In the genomic region with DNA sequence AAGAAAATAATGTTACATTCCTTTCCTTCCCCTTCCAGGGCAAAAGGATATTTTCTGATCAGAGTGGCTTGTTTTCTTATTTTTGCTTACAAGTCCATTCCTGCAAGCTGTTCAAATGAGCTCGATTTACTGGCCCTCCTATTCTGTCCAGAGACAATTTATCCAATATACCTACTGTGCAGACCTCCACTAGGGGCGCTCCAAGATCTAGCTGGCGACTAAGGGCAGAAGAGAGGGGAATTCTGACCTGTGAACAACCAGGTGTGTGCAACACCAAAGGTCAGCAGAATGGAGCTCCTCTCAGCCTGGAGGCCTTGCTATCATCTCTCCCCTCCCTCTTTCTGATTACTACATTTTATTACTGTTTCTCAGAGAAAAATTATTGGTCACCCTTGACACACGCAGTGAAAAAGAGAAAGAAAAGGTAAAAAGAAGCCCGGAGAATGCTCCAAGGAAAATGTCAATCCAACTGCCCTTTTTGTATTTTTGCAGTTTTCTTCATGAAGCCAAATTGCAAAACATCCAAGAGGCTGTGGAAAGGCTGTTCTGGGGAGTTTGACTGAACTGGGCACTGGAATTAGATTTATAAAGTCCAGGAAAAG, we compare ENCODE assay signal across 8 cellular contexts. TPM values are rescaled to one million over a fixed set of nuclear protein-coding genes. Genes with fewer than 3 reads are reported as not detected.
DNase-seq lines count a peak whose midpoint lies in the region; ATAC-seq and TF ChIP-seq lines count a peak whose summit lies in the region.

No MANE protein-coding gene starts in this region.

- H3K36me3 Mint-ChIP-seq in activated CD4-positive, alpha-beta T cell treated with anti-CD3 and anti-CD28 coated beads for 36 hours (ENCODE audit: low read depth), result no peaks in the 10 kb centered on the region
- H3K36me3 Mint-ChIP-seq in endothelial cell (ENCODE audit: low read depth, unreplicated experiment), result no peaks in the 10 kb centered on the region
- no peaks in the 10 kb centered on the region for H3K36me3 Mint-ChIP-seq in neural crest cell (ENCODE audit: low read depth)
- no peaks in the 10 kb centered on the region for H3K36me3 Mint-ChIP-seq in activated T-helper 2 cell treated with anti-CD3 and anti-CD28 coated beads, Interferon-gamma antibody, Interleukin-2, Interleukin-4, amounts not matched to agents 10 μg/mL and 5 μg/mL and 100 μg/mL, durations not matched to agents 14 hours and 24 hours and 36 hours (ENCODE audit: low read depth)

- H3K27ac Mint-ChIP-seq in activated CD4-positive, alpha-beta T cell treated with anti-CD3 and anti-CD28 coated beads for 36 hours, result no peak overlapping the region
- H3K27ac Mint-ChIP-seq in endothelial cell (ENCODE audit: unreplicated experiment) (no peak overlapping the region), neural crest cell (ENCODE audit: unreplicated experiment) (no peak overlapping the region)
- no peak overlapping the region for H3K27ac Mint-ChIP-seq in activated T-helper 2 cell treated with anti-CD3 and anti-CD28 coated beads, Interferon-gamma antibody, Interleukin-2, Interleukin-4, amounts not matched to agents 10 μg/mL and 5 μg/mL and 100 μg/mL, durations not matched to agents 14 hours and 24 hours and 36 hours

- CTCF ChIA-PET in activated CD4-positive, alpha-beta T cell treated with anti-CD3 and anti-CD28 coated beads for 36 hours (lab: Charles Lee), result interaction anchor here (0.5 to 1.5 kb wide), 12 partner anchors 12 to 573 kb away, joined by 3 to 8 read pairs (median 4); no protein-coding TSS in a partner anchor
- CTCF ChIA-PET in RWPE1 (lab: Yijun Ruan, JAX), result interaction anchor here (0.6 to 1.1 kb wide), 5 partner anchors 10 to 565 kb away, joined by 3 to 6 read pairs (median 3); no protein-coding TSS in a partner anchor

- H3K4me3 ChIP-seq in Karpas-422 (ENCODE audit: low read length), result no peak overlapping the region

- no peaks in the 10 kb centered on the region for H3K27me3 ChIP-seq in Karpas-422 (ENCODE audit: low read length)

- no peaks in the 10 kb centered on the region for H3K9me2 ChIP-seq in Karpas-422 (replicated peaks; ENCODE audit: insufficient read depth, low read length)

- DNase-seq in activated CD4-positive, alpha-beta T cell treated with anti-CD3 and anti-CD28 coated beads for 36 hours, result peak; percentile 60
- no peak for DNase-seq in activated CD4-positive, alpha-beta T cell treated with anti-CD3 and anti-CD28 coated beads, Interleukin-2, amount 50 U/mL, for 4 hours
- DNase-seq in Karpas-422 (peak; percentile 84), RWPE1 (ENCODE audit: low spot score) (peak; percentile 22), endothelial cell (ENCODE audit: low spot score) (peak; percentile 74), neural crest cell (ENCODE audit: low read depth, low spot score) (peak; percentile 59)
- no peak for DNase-seq in activated T-helper 2 cell treated with anti-CD3 and anti-CD28 coated beads, Interferon-gamma antibody, Interleukin-2, Interleukin-4, amounts not matched to agents 10 μg/mL and 5 μg/mL and 100 μg/mL, durations not matched to agents 14 hours and 24 hours and 36 hours (ENCODE audit: low spot score)
- no peak for DNase-seq in central memory CD4-positive, alpha-beta T cell

- H4K20me1 ChIP-seq in Karpas-422 (ENCODE audit: insufficient read depth, low read depth, low read length), result no peaks in the 10 kb centered on the region

- intact Hi-C loops in activated CD4-positive, alpha-beta T cell treated with anti-CD3 and anti-CD28 coated beads for 36 hours (cut with DNase I, micrococcal nuclease), result loop anchor here (2.0 to 5.0 kb wide), 2 partner anchors 158 to 160 kb away; no protein-coding TSS in a partner anchor
- intact Hi-C loops in activated T-helper 2 cell treated with anti-CD3 and anti-CD28 coated beads, Interferon-gamma antibody, Interleukin-2, Interleukin-4, amounts not matched to agents 10 μg/mL and 5 μg/mL and 100 μg/mL, durations not matched to agents 14 hours and 24 hours and 36 hours (cut with micrococcal nuclease), result no loop called here

- H3K9me3 Mint-ChIP-seq in activated CD4-positive, alpha-beta T cell treated with anti-CD3 and anti-CD28 coated beads for 36 hours (ENCODE audit: low read depth), result no peaks in the 10 kb centered on the region
- no peaks in the 10 kb centered on the region for H3K9me3 Mint-ChIP-seq in endothelial cell (ENCODE audit: unreplicated experiment)
- H3K9me3 Mint-ChIP-seq in neural crest cell, result no peaks in the 10 kb centered on the region
- no peaks in the 10 kb centered on the region for H3K9me3 Mint-ChIP-seq in activated T-helper 2 cell treated with anti-CD3 and anti-CD28 coated beads, Interferon-gamma antibody, Interleukin-2, Interleukin-4, amounts not matched to agents 10 μg/mL and 5 μg/mL and 100 μg/mL, durations not matched to agents 14 hours and 24 hours and 36 hours

- H3K27ac ChIP-seq in Karpas-422 (ENCODE audit: low read length), result no peak overlapping the region
- H3K27ac ChIP-seq in RWPE1, result no peak overlapping the region

- H3K36me3 ChIP-seq in Karpas-422 (ENCODE audit: insufficient read depth, low read length), result no peaks in the 10 kb centered on the region

- no peak overlapping the region for H2AFZ ChIP-seq in Karpas-422 (ENCODE audit: low read length)

- H3K4me1 Mint-ChIP-seq in activated CD4-positive, alpha-beta T cell treated with anti-CD3 and anti-CD28 coated beads for 36 hours, result no peaks in the 10 kb centered on the region
- H3K4me1 Mint-ChIP-seq in endothelial cell (ENCODE audit: unreplicated experiment) (peaks cover 14% of the 10 kb centered on the region), neural crest cell (peaks cover 5% of the 10 kb centered on the region)
- H3K4me1 Mint-ChIP-seq in activated T-helper 2 cell treated with anti-CD3 and anti-CD28 coated beads, Interferon-gamma antibody, Interleukin-2, Interleukin-4, amounts not matched to agents 10 μg/mL and 5 μg/mL and 100 μg/mL, durations not matched to agents 14 hours and 24 hours and 36 hours (ENCODE audit: low read depth), result no peaks in the 10 kb centered on the region

- H3K9ac ChIP-seq in Karpas-422 (ENCODE audit: low read length), result no peak overlapping the region

- POLR2A ChIA-PET in activated CD4-positive, alpha-beta T cell treated with anti-CD3 and anti-CD28 coated beads for 36 hours (lab: Charles Lee), result interaction anchor here (0.6 kb wide), 1 partner anchor 122 kb away, joined by 3 read pairs; no protein-coding TSS in a partner anchor
- POLR2A ChIA-PET in RWPE1 (lab: Yijun Ruan, JAX; ENCODE audit: low non-redundant PET), result no interaction called here

- H3K4me3 Mint-ChIP-seq in activated CD4-positive, alpha-beta T cell treated with anti-CD3 and anti-CD28 coated beads for 36 hours, result no peak overlapping the region
- H3K4me3 Mint-ChIP-seq in endothelial cell (ENCODE audit: unreplicated experiment) (no peak overlapping the region), neural crest cell (peak overlapping the region; percentile 58)
- no peak overlapping the region for H3K4me3 Mint-ChIP-seq in activated T-helper 2 cell treated with anti-CD3 and anti-CD28 coated beads, Interferon-gamma antibody, Interleukin-2, Interleukin-4, amounts not matched to agents 10 μg/mL and 5 μg/mL and 100 μg/mL, durations not matched to agents 14 hours and 24 hours and 36 hours (ENCODE audit: low read depth)

- peak; percentile 75 for TF ChIP-seq CTCF in RWPE1 (conservative IDR thresholded peaks at IDR 0.05; ENCODE audit: low read depth)
- TF ChIP-seq CTCF in endothelial cell (IDR thresholded peaks at IDR 0.05; ENCODE audit: unreplicated experiment), result peak; percentile 81
- TF ChIP-seq CTCF in neural crest cell (conservative IDR thresholded peaks at IDR 0.05), result peak; percentile 78

- H3K4me2 ChIP-seq in Karpas-422 (ENCODE audit: low read depth, low read length, poor library complexity, severe bottlenecking), result no peak overlapping the region

- H3K79me2 ChIP-seq in Karpas-422 (ENCODE audit: low read length), result no peaks in the 10 kb centered on the region

- H3K27me3 Mint-ChIP-seq in activated CD4-positive, alpha-beta T cell treated with anti-CD3 and anti-CD28 coated beads for 36 hours, result peaks cover 47% of the 10 kb centered on the region
- H3K27me3 Mint-ChIP-seq in endothelial cell (ENCODE audit: unreplicated experiment), result peaks cover 4% of the 10 kb centered on the region
- H3K27me3 Mint-ChIP-seq in neural crest cell (ENCODE audit: low read depth), result peaks cover 86% of the 10 kb centered on the region
- H3K27me3 Mint-ChIP-seq in activated T-helper 2 cell treated with anti-CD3 and anti-CD28 coated beads, Interferon-gamma antibody, Interleukin-2, Interleukin-4, amounts not matched to agents 10 μg/mL and 5 μg/mL and 100 μg/mL, durations not matched to agents 14 hours and 24 hours and 36 hours (ENCODE audit: low read depth), result peaks cover 45% of the 10 kb centered on the region

- no peaks in the 10 kb centered on the region for H3K9me3 ChIP-seq in Karpas-422 (ENCODE audit: low read length)

- ATAC-seq in activated CD4-positive, alpha-beta T cell treated with anti-CD3 and anti-CD28 coated beads for 36 hours, result no peak

- no peaks in the 10 kb centered on the region for H3K4me1 ChIP-seq in Karpas-422 (ENCODE audit: low read length)

RNA-seq across cellular contexts. Expression of a gene that starts 3.2 kb away (rescaled TPM):
- not detected for total RNA-seq in activated CD4-positive, alpha-beta T cell treated with anti-CD3 and anti-CD28 coated beads for 36 hours
- total RNA-seq in Karpas-422 (2014; rRNA removed; shearing (Covaris generic); ENCODE audit: low replicate concordance), result 0.14 and 0.41 TPM in 2 replicates
- 1.2 TPM for total RNA-seq in endothelial cell (ENCODE audit: unreplicated experiment)
- total RNA-seq in neural crest cell, result 1.6 and 1.7 TPM in 2 replicates
- not detected in 2 replicates for total RNA-seq in activated T-helper 2 cell treated with anti-CD3 and anti-CD28 coated beads, Interferon-gamma antibody, Interleukin-2, Interleukin-4, amounts not matched to agents 10 μg/mL and 5 μg/mL and 100 μg/mL, durations not matched to agents 14 hours and 24 hours and 36 hours

Comparison
In these comparisons a context has a peak if more than half of its experiments do, and no peak if none do; other contexts are left out.
1. DNase-seq: peak in activated CD4-positive, alpha-beta T cell treated with anti-CD3 and anti-CD28 coated beads for 36 hours (single experiment), Karpas-422 (single experiment), RWPE1 (single experiment), endothelial cell (single experiment) and neural crest cell (single experiment); none in activated CD4-positive, alpha-beta T cell treated with anti-CD3 and anti-CD28 coated beads, Interleukin-2, amount 50 U/mL, for 4 hours (0 of 2), activated T-helper 2 cell treated with anti-CD3 and anti-CD28 coated beads, Interferon-gamma antibody, Interleukin-2, Interleukin-4, amounts not matched to agents 10 μg/mL and 5 μg/mL and 100 μg/mL, durations not matched to agents 14 hours and 24 hours and 36 hours (single experiment) and central memory CD4-positive, alpha-beta T cell (single experiment).
2. Peak in every context shown above with its lines, with median percentiles within 50 percentile points of each other: CTCF ChIP-seq.